ENCODE assay signal across 8 cellular contexts in the genomic region with DNA sequence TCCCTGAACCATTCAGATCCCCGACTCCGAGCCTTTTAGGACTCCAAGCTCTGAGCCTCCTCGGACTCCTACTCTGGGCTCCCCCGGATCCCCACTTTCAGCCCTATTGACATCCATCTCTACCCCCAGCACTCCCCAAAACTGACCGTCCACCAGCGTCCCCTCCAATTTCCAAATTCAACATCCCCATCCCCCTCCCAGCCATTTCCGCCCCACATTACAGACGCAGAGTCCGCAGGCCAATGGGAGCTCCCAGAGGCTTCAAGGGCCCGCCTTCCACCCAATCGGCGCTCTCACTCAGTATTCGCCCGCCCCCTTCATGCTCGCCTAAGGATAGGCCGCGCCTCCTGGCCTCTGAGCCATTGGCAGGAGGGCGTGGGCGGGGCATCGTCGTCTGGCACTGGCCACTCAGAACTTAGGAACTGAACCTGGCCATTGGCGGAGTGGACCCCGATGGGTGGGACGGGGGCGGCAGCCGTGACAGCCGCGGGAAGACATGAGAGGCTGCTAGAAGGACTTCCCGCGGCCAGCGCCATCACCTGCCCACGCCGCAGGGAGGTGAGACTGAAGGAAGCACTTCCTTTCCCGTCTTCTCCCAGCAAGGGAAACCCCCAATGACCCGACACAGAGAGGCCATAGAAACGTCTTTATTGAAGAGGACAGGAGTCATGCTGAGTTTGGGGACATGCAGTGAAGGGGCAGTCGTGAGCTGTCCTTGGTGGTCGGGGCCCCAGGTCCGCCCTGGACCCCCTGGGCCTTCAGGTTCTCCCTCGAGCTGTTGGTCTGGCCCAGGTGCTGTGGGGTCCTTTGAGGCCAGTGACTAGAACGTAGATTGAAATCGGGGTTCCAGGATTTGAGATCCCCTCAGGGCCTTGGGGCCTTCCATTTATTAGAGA. TPM values are rescaled to one million over a fixed set of nuclear protein-coding genes. Genes with fewer than 3 reads are reported as not detected.
A peak's percentile ranks its signal among the peaks of the same experiment; 100 is the strongest.
DNase-seq lines count a peak whose midpoint lies in the region; ATAC-seq, FAIRE-seq and TF ChIP-seq lines count a peak whose summit lies in the region.

A gene (minus strand): TSS at position 185 of the 896 bp plus-strand sequence. CDS start 816 bp downstream, outside the sequence.

- DNase-seq in NCI-H2107 treated with DMSO at 0.1 percent for 48 hours (lab: John Stamatoyannopoulos, UW; ENCODE audit: unreplicated experiment) (peak; percentile 95), iPS DF 4.7 (ENCODE audit: extremely low read depth, low spot score) (peak; percentile 86), sigmoid colon (peak; percentile 100)

- peak within 1 kb of the TSS; percentile 67 for H3K27ac ChIP-seq in 22Rv1
- peak within 1 kb of the TSS; percentile 86 to 89 (median 86) for H3K27ac ChIP-seq in sigmoid colon

- peaks cover 33% of the 10 kb centered on the region for H3K36me3 Mint-ChIP-seq in brain

- TF ChIP-seq CTCF in 22Rv1 (IDR thresholded peaks at IDR 0.05): peak; percentile 15; the same call in 1 of the 2 replicates
- TF ChIP-seq CTCF in brain (conservative IDR thresholded peaks at IDR 0.05): no peak
- TF ChIP-seq CTCF in sigmoid colon (IDR thresholded peaks at IDR 0.05): no peak

- TF ChIP-seq EP300 in sigmoid colon (IDR thresholded peaks at IDR 0.05): no peak

- peak; percentile 98 for FAIRE-seq in TTC549 (lab: Jason Lieb, UNC)

- peaks cover 10 to 38% (median 23%) of the 10 kb centered on the region in 4 donors for H3K36me3 ChIP-seq in sigmoid colon

- peak; percentile 1 to 44 for TF ChIP-seq POLR2A in sigmoid colon (IDR thresholded peaks at IDR 0.05)

- H3K4me1 Mint-ChIP-seq in brain: peaks cover 32% of the 10 kb centered on the region

- WGBS in sigmoid colon, 2 donors: 1 to 2% methylated on average over 42 of the region's 42 CpGs

- peaks cover 0 to 23% (median 22%) of the 10 kb centered on the region in 4 donors for H3K4me1 ChIP-seq in sigmoid colon

- no peaks in the 10 kb centered on the region for H3K9me3 Mint-ChIP-seq in brain

- peak within 1 kb of the TSS; percentile 83 to 98 (median 93) for H3K27ac Mint-ChIP-seq in brain

- peaks cover 10% of the 10 kb centered on the region for H3K27me3 Mint-ChIP-seq in brain

- ATAC-seq in GM18520 (IDR thresholded peaks at IDR 0.05; ENCODE audit: unreplicated experiment) (peak; percentile 94), HG03064 (IDR thresholded peaks at IDR 0.05; ENCODE audit: low read depth, unreplicated experiment) (peak; percentile 90)

- H3K4me3 ChIP-seq in sigmoid colon: peak within 1 kb of the TSS; percentile 55 to 75 (median 61)

- H3K9me3 ChIP-seq in sigmoid colon: no peaks in the 10 kb centered on the region

- no peaks in the 10 kb centered on the region for H3K27me3 ChIP-seq in sigmoid colon

- peak within 1 kb of the TSS; percentile 92 to 99 (median 98) for H3K4me3 Mint-ChIP-seq in brain

- intact Hi-C loops in sigmoid colon (cut with DNase I): loop anchor here (2.0 to 5.0 kb wide), 2 partner anchors 19 to 38 kb away; a partner anchor contains a TSS

RNA-seq across cellular contexts. Expression of the gene that starts here (rescaled TPM):
- polyA plus RNA-seq in brain (ENCODE audit: insufficient read depth, low read depth, low replicate concordance): 17.7 TPM
- total RNA-seq in sigmoid colon: 10 to 100 TPM; 19.9 to 31.7 (median 26.6) TPM
- 10 to 100 TPM; 12.0 to 24.4 (median 12.5) TPM for polyA plus RNA-seq in sigmoid colon

Comparison
In these comparisons a context has a peak if more than half of its experiments do, and no peak if none do; other contexts are left out.
1. Peak in every context shown above with its lines: DNase-seq, ATAC-seq, H3K4me3 ChIP-seq and H3K27ac ChIP-seq.